1 cellular context compared by ENCODE assay signal in the genomic region with DNA sequence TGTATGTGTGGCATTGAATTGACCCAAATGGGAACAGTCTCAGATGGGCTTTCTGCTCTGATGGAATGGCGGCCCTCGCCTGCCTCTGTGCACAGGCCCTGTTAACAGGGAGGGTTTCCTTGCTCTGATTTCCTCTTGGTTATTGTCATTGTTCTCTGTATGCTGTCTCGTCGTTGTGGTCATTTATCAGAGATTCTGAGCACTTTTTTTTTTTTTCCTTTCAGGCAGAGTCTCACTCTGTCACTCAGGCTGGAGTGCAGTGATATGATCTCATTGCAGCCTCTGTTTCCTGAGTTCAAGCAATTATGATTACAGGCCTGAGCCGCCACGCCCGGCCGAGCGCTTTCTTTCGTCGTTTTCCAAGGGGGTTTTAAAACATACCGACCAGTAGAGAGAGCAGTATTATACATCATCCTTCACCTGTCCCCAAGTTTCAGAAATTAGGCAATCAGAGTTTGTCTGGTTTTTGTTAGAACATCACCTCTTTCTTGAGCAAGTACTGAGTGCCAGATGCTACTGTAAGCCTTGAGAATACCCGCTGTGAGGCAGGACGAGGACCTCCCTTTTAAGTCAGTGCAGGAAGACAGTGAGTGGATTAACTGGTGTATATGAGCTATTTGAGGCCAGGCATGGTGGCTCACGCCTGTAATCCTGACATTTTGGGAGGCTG.
TF ChIP-seq lines count a peak whose summit lies in the region.

No MANE protein-coding gene starts in this region.

TF ChIP-seq in WTC11, 78 proteins besides CTCF, POLR2A, EP300 and RAD21 (continued from another document):
- TF ChIP-seq, protein P1, sequence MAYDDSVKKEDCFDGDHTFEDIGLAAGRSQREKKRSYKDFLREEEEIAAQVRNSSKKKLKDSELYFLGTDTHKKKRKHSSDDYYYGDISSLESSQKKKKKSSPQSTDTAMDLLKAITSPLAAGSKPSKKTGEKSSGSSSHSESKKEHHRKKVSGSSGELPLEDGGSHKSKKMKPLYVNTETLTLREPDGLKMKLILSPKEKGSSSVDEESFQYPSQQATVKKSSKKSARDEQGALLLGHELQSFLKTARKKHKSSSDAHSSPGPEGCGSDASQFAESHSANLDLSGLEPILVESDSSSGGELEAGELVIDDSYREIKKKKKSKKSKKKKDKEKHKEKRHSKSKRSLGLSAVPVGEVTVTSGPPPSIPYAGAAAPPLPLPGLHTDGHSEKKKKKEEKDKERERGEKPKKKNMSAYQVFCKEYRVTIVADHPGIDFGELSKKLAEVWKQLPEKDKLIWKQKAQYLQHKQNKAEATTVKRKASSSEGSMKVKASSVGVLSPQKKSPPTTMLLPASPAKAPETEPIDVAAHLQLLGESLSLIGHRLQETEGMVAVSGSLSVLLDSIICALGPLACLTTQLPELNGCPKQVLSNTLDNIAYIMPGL (CRISPR knock-in tag; IDR thresholded peaks at IDR 0.05) = no peak
- TF ChIP-seq, protein P2, sequence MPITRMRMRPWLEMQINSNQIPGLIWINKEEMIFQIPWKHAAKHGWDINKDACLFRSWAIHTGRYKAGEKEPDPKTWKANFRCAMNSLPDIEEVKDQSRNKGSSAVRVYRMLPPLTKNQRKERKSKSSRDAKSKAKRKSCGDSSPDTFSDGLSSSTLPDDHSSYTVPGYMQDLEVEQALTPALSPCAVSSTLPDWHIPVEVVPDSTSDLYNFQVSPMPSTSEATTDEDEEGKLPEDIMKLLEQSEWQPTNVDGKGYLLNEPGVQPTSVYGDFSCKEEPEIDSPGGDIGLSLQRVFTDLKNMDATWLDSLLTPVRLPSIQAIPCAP (CRISPR knock-in tag; IDR thresholded peaks at IDR 0.05) = no peak
